Comparison of ENCODE assay signal across 23 cellular contexts in the genomic region with DNA sequence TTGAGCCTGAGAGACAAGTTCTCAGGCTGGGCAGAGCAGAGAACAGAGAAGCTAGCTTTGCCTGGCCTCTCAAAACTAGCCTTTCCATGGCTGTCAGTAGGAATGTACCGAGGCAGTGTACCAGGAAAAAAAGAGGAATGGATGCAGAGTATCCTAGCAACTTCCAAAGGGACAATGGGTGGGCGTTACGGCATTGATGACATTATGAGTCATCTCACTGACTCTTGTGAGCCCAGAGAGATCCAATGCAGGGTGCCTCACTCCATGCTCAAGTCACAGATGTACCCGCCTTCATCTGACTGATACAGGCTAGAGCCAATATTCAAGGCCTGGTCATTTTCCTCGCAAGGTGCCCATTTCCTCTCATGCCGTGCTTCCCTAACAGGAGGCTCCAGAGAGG. TPM values are rescaled to one million over a fixed set of nuclear protein-coding genes. Genes with fewer than 3 reads are reported as not detected.
DNase-seq lines count a peak whose midpoint lies in the region; ATAC-seq, FAIRE-seq and TF ChIP-seq lines count a peak whose summit lies in the region.
"Had no signal": no experiment of that assay in that cellular context is flagged by ENCODE, and none has a peak within 500 bp of the region (broad histone marks: within the 10 kb centered on the region; RNA-seq: fewer than 3 reads in every experiment).

No MANE protein-coding gene starts in this region.

- H3K4me1 ChIP-seq in IMR-90 (ENCODE audit: control insufficient read depth, insufficient read depth, low read length) = no peaks in the 10 kb centered on the region
- no peaks in the 10 kb centered on the region for H3K4me1 ChIP-seq in neural progenitor cell
- H3K4me1 ChIP-seq in CD4-positive, alpha-beta memory T cell (ENCODE audit: insufficient read depth, low read length) = no peaks in the 10 kb centered on the region
- H3K4me1 ChIP-seq in upper lobe of right lung = no peaks in the 10 kb centered on the region
- H3K4me1 ChIP-seq: breast epithelium, stomach, uterus had no signal

- peak; percentile 29; the same call in 1 of the 2 replicates for ATAC-seq in IMR-90 (ENCODE audit: low read depth)
- no peak for ATAC-seq in Right ventricle myocardium inferior
- ATAC-seq in upper lobe of right lung = no peak
- ATAC-seq: activated CD8-positive, alpha-beta T cell treated with anti-CD3 and anti-CD28 coated beads, Interleukin-2, amount 10 ng/mL, durations not matched to agents 7 days and 5 days had no signal

- DNase-seq in DMS53 (lab: John Stamatoyannopoulos, UW) (peak; percentile 91), IMR-90 (peak; percentile 16), bronchial epithelial cell (ENCODE audit: low read depth) (peak; percentile 12), neural progenitor cell (ENCODE audit: low spot score) (no peak), Right ventricle myocardium inferior (ENCODE audit: missing footprints) (no peak), upper lobe of right lung (no peak), G401 (ENCODE audit: low spot score) (no peak)
- DNase-seq in CD4-positive, alpha-beta memory T cell = no peak
- DNase-seq: activated B cell treated with CpG ODN at 0.5 μM for 24 hours; activated CD8-positive, alpha-beta T cell treated with anti-CD3 and anti-CD28 coated beads, Interleukin-2, amount 10 ng/mL, durations not matched to agents 7 days and 5 days; activated naive CD8-positive, alpha-beta T cell treated with anti-CD3 and anti-CD28 coated beads, Interleukin-2, amount 10 ng/mL, durations not matched to agents 7 days and 5 days; NCI-H2029; stomach; uterus had no signal

- H3K56ac ChIP-seq in IMR-90 (ENCODE audit: extremely low read depth, insufficient read depth, low read length) = no peak overlapping the region

- no peaks in the 10 kb centered on the region; the same call in 1 of the 2 replicates for H3K9me1 ChIP-seq in IMR-90 (ENCODE audit: insufficient read depth, low read length)

- no peaks in the 10 kb centered on the region for H3F3A ChIP-seq in neural progenitor cell (ENCODE audit: low read depth)

- no peak overlapping the region for H3K4me2 ChIP-seq in IMR-90 (ENCODE audit: low read depth, low read length)
- H3K4me2 ChIP-seq in neural progenitor cell = no peak overlapping the region

- no peak overlapping the region for H4K5ac ChIP-seq in IMR-90 (ENCODE audit: low read depth, low read length)

- in situ Hi-C loops in IMR-90 (cut with MboI; ENCODE audit: low sequenced_read_pairs) (no loop called here), G401 (cut with HindIII; ENCODE audit: low sequenced_read_pairs) (no loop called here)

- H3K4me3 ChIP-seq in IMR-90 (ENCODE audit: insufficient read depth, low read depth, low read length) (no peak overlapping the region), bronchial epithelial cell (ENCODE audit: low read depth, low read length) (no peak overlapping the region), neural progenitor cell (no peak overlapping the region), upper lobe of right lung (no peak overlapping the region)
- H3K4me3 ChIP-seq in CD4-positive, alpha-beta memory T cell (ENCODE audit: low read length in 2 of 2) = no peak overlapping the region
- H3K4me3 ChIP-seq: breast epithelium, dorsolateral prefrontal cortex, esophagus muscularis mucosa, lung, stomach, uterus had no signal

- FAIRE-seq in bronchial epithelial cell (lab: Jason Lieb, UNC) = no peak

- no peaks in the 10 kb centered on the region for H3K9me3 ChIP-seq in IMR-90 (ENCODE audit: control insufficient read depth, insufficient read depth, low read length)
- no peaks in the 10 kb centered on the region for H3K9me3 ChIP-seq in neural progenitor cell (ENCODE audit: low read depth)
- H3K9me3 ChIP-seq in CD4-positive, alpha-beta memory T cell (ENCODE audit: control insufficient read depth in 1 of 2, low read length in 2 of 2) = no peaks in the 10 kb centered on the region
- no peaks in the 10 kb centered on the region for H3K9me3 ChIP-seq in upper lobe of right lung
- H3K9me3 ChIP-seq: breast epithelium, esophagus muscularis mucosa, stomach, uterus had no signal

- dilution Hi-C loops in IMR-90 (cut with HindIII; ENCODE audit: low sequenced_read_pairs, unreplicated experiment) = no loop called here

- CTCF ChIA-PET in IMR-90 (lab: Yijun Ruan, JAX) = no interaction called here
- CTCF ChIA-PET in CD4-positive, alpha-beta memory T cell (lab: Charles Lee; ENCODE audit: partially characterized antibody) = no interaction called here

- no peak overlapping the region for H2BK5ac ChIP-seq in IMR-90 (ENCODE audit: low read depth, low read length, poor library complexity, severe bottlenecking)

- TF ChIP-seq RAD21 in IMR-90 (IDR thresholded peaks at IDR 0.05; ENCODE audit: low read length) = no peak

- H3K9me3 Mint-ChIP-seq in neural progenitor cell = no peaks in the 10 kb centered on the region
- H3K9me3 Mint-ChIP-seq in CD4-positive, alpha-beta memory T cell = peaks cover 0 to 2% (median 0%) of the 10 kb centered on the region in 8 donors
- H3K9me3 Mint-ChIP-seq: activated naive CD8-positive, alpha-beta T cell treated with anti-CD3 and anti-CD28 coated beads, Interleukin-2, amount 10 ng/mL, durations not matched to agents 7 days and 5 days; activated T-helper 1 cell treated with anti-CD3 and anti-CD28 coated beads, Interleukin-12 subunit alpha, Interleukin-12 subunit beta, Interleukin-2, Interleukin-4 antibody, amounts not matched to agents 30 ng/mL and 10 ng/mL and 1 ng/mL, durations not matched to agents 14 hours and 24 hours and 36 hours had no signal

- intact Hi-C loops in IMR-90 (cut with micrococcal nuclease) (no loop called here), Right ventricle myocardium inferior (cut with DNase I) (no loop called here), upper lobe of right lung (cut with DNase I) (no loop called here)
- intact Hi-C loops in CD4-positive, alpha-beta memory T cell (cut with micrococcal nuclease) = no loop called here

- no peak overlapping the region for H3K4me3 Mint-ChIP-seq in neural progenitor cell
- H3K4me3 Mint-ChIP-seq in CD4-positive, alpha-beta memory T cell = no peak overlapping the region
- H3K4me3 Mint-ChIP-seq: activated B cell treated with CpG ODN at 0.5 μM for 24 hours; activated CD8-positive, alpha-beta T cell treated with anti-CD3 and anti-CD28 coated beads, Interleukin-2, amount 10 ng/mL, durations not matched to agents 7 days and 5 days; activated naive CD8-positive, alpha-beta T cell treated with anti-CD3 and anti-CD28 coated beads, Interleukin-2, amount 10 ng/mL, durations not matched to agents 7 days and 5 days; activated T-helper 1 cell treated with anti-CD3 and anti-CD28 coated beads, Interleukin-12 subunit alpha, Interleukin-12 subunit beta, Interleukin-2, Interleukin-4 antibody, amounts not matched to agents 30 ng/mL and 10 ng/mL and 1 ng/mL, durations not matched to agents 14 hours and 24 hours and 36 hours had no signal

- H3K23ac ChIP-seq in IMR-90 (ENCODE audit: low read depth, low read length) = no peak overlapping the region

- no peaks in the 10 kb centered on the region for H3K79me2 ChIP-seq in neural progenitor cell (ENCODE audit: low read depth)

- no peaks in the 10 kb centered on the region for H3K36me3 ChIP-seq in IMR-90 (ENCODE audit: control insufficient read depth, insufficient read depth, low read length)
- no peaks in the 10 kb centered on the region for H3K36me3 ChIP-seq in bronchial epithelial cell (ENCODE audit: control insufficient read depth, insufficient read depth, low read length)
- no peaks in the 10 kb centered on the region for H3K36me3 ChIP-seq in neural progenitor cell
- no peaks in the 10 kb centered on the region for H3K36me3 ChIP-seq in CD4-positive, alpha-beta memory T cell (ENCODE audit: insufficient read depth, low read length)
- H3K36me3 ChIP-seq in upper lobe of right lung = no peaks in the 10 kb centered on the region
- H3K36me3 ChIP-seq: breast epithelium, esophagus muscularis mucosa, stomach, uterus had no signal

- H3K4me1 Mint-ChIP-seq in neural progenitor cell = peaks cover 18% of the 10 kb centered on the region
- no peaks in the 10 kb centered on the region for H3K4me1 Mint-ChIP-seq in CD4-positive, alpha-beta memory T cell
- H3K4me1 Mint-ChIP-seq: activated B cell treated with CpG ODN at 0.5 μM for 24 hours; activated naive CD8-positive, alpha-beta T cell treated with anti-CD3 and anti-CD28 coated beads, Interleukin-2, amount 10 ng/mL, durations not matched to agents 7 days and 5 days had no signal

- no peak overlapping the region for H3K4ac ChIP-seq in IMR-90 (ENCODE audit: low read depth, low read length)

- POLR2A ChIA-PET in IMR-90 (lab: Charles Lee; ENCODE audit: unreplicated experiment) = no interaction called here
- POLR2A ChIA-PET in CD4-positive, alpha-beta memory T cell (lab: Charles Lee; ENCODE audit: partially characterized antibody) = no interaction called here

- no peak overlapping the region for H2BK120ac ChIP-seq in IMR-90 (ENCODE audit: low read depth, low read length)

- no peaks in the 10 kb centered on the region for H3K79me1 ChIP-seq in IMR-90 (ENCODE audit: low read depth in 1 of 2, low read length in 2 of 2)

- peak overlapping the region; percentile 98 for H3K27ac Mint-ChIP-seq in neural progenitor cell
- H3K27ac Mint-ChIP-seq in CD4-positive, alpha-beta memory T cell = no peak overlapping the region
- H3K27ac Mint-ChIP-seq: activated B cell treated with CpG ODN at 0.5 μM for 24 hours; activated CD8-positive, alpha-beta T cell treated with anti-CD3 and anti-CD28 coated beads, Interleukin-2, amount 10 ng/mL, durations not matched to agents 7 days and 5 days; activated naive CD8-positive, alpha-beta T cell treated with anti-CD3 and anti-CD28 coated beads, Interleukin-2, amount 10 ng/mL, durations not matched to agents 7 days and 5 days; activated T-helper 1 cell treated with anti-CD3 and anti-CD28 coated beads, Interleukin-12 subunit alpha, Interleukin-12 subunit beta, Interleukin-2, Interleukin-4 antibody, amounts not matched to agents 30 ng/mL and 10 ng/mL and 1 ng/mL, durations not matched to agents 14 hours and 24 hours and 36 hours had no signal

- no peak overlapping the region for H3K18ac ChIP-seq in IMR-90 (ENCODE audit: low read depth, low read length)

- H2AK5ac ChIP-seq in IMR-90 (ENCODE audit: low read depth, low read length) = no peak overlapping the region

- no peak overlapping the region for H3K9ac ChIP-seq in IMR-90 (ENCODE audit: low read depth, low read length)
- H3K9ac ChIP-seq in neural progenitor cell = no peak overlapping the region

- H2AK9ac ChIP-seq in IMR-90 (replicated peaks; ENCODE audit: low read depth, low read length, poor library complexity) = no peak overlapping the region

- no peak overlapping the region for H4K8ac ChIP-seq in IMR-90 (ENCODE audit: low read depth in 2 of 2, low read length in 2 of 2)

- TF ChIP-seq CTCF in IMR-90 (conservative IDR thresholded peaks at IDR 0.05; ENCODE audit: low read depth, low read length) = no peak
- no peak for TF ChIP-seq CTCF in bronchial epithelial cell (IDR thresholded peaks at IDR 0.05; ENCODE audit: insufficient read depth, low read length, severe bottlenecking)
- TF ChIP-seq CTCF in neural progenitor cell (IDR thresholded peaks at IDR 0.05) = no peak
- TF ChIP-seq CTCF in upper lobe of right lung (IDR thresholded peaks at IDR 0.05) = no peak

- H4K20me1 ChIP-seq in IMR-90 (ENCODE audit: insufficient read depth, low read length) (no peaks in the 10 kb centered on the region), neural progenitor cell (ENCODE audit: low read depth) (no peaks in the 10 kb centered on the region)

- no peak overlapping the region for H2AFZ ChIP-seq in IMR-90 (replicated peaks; ENCODE audit: low read length, poor library complexity)
- H2AFZ ChIP-seq in neural progenitor cell (replicated peaks) = no peak overlapping the region

- no peak overlapping the region for H3K27ac ChIP-seq in IMR-90 (ENCODE audit: insufficient read depth, low read length)
- no peak overlapping the region for H3K27ac ChIP-seq in neural progenitor cell
- no peak overlapping the region for H3K27ac ChIP-seq in CD4-positive, alpha-beta memory T cell (ENCODE audit: low read depth, low read length)
- no peak overlapping the region for H3K27ac ChIP-seq in upper lobe of right lung
- H3K27ac ChIP-seq: breast epithelium, esophagus muscularis mucosa, stomach, uterus had no signal

- no peak overlapping the region for H4K91ac ChIP-seq in IMR-90 (ENCODE audit: insufficient read depth, low read depth, low read length)

- BruUV-seq in IMR-90 (replicated peaks; lab: Mats Ljungman, UMichigan) = no TSS peak

- no peak overlapping the region for H2BK20ac ChIP-seq in IMR-90 (ENCODE audit: low read depth, low read length)

- H3K27me3 ChIP-seq in IMR-90 (ENCODE audit: control insufficient read depth, insufficient read depth, low read length) (no peaks in the 10 kb centered on the region), bronchial epithelial cell (ENCODE audit: control insufficient read depth, insufficient read depth, low read length) (no peaks in the 10 kb centered on the region), neural progenitor cell (no peaks in the 10 kb centered on the region), upper lobe of right lung (no peaks in the 10 kb centered on the region)
- H3K27me3 ChIP-seq in CD4-positive, alpha-beta memory T cell (ENCODE audit: insufficient read depth, low read length) = no peaks in the 10 kb centered on the region
- H3K27me3 ChIP-seq: breast epithelium, dorsolateral prefrontal cortex, esophagus muscularis mucosa, stomach, uterus had no signal

- WGBS in IMR-90 (ENCODE audit: extremely low coverage in 2 of 2, insufficient read length in 1 of 2), 2 experiments = 80% methylated on average over 5 of the region's 6 CpGs; no CpG with 5 or more reads in 1 of the 2 experiments

- no peak overlapping the region for H2BK15ac ChIP-seq in IMR-90 (ENCODE audit: low read depth, low read length)

- TF ChIP-seq POLR2A in IMR-90 (IDR thresholded peaks at IDR 0.05; ENCODE audit: low read depth, low read length) = no peak

- peaks cover 2% of the 10 kb centered on the region for H3K27me3 Mint-ChIP-seq in neural progenitor cell (ENCODE audit: insufficient read depth, low read depth)
- no peaks in the 10 kb centered on the region for H3K27me3 Mint-ChIP-seq in CD4-positive, alpha-beta memory T cell
- H3K27me3 Mint-ChIP-seq: activated naive CD8-positive, alpha-beta T cell treated with anti-CD3 and anti-CD28 coated beads, Interleukin-2, amount 10 ng/mL, durations not matched to agents 7 days and 5 days had no signal

- no peak overlapping the region for H3K14ac ChIP-seq in IMR-90 (replicated peaks; ENCODE audit: low read depth, low read length)

- no peaks in the 10 kb centered on the region for H3K36me3 Mint-ChIP-seq in neural progenitor cell
- peaks cover 0 to 8% of the 10 kb centered on the region in 2 donors for H3K36me3 Mint-ChIP-seq in CD4-positive, alpha-beta memory T cell
- H3K36me3 Mint-ChIP-seq: activated naive CD8-positive, alpha-beta T cell treated with anti-CD3 and anti-CD28 coated beads, Interleukin-2, amount 10 ng/mL, durations not matched to agents 7 days and 5 days had no signal

RNA-seq across cellular contexts. Expression of a gene that starts 51.4 kb away (rescaled TPM):
- total RNA-seq in IMR-90 (2012; rRNA removed) (not detected in 2 replicates), bronchial epithelial cell (not detected in 2 replicates), neural progenitor cell (ENCODE audit: low replicate concordance) (not detected in 2 replicates), Right ventricle myocardium inferior (not detected), upper lobe of right lung (not detected)
- polyA plus RNA-seq in IMR-90 (2012; rRNA removed) = not detected in 2 replicates
- not detected in 2 replicates for polyA plus RNA-seq in IMR-90 (2012; cell fraction: cytosol; rRNA removed)
- polyA plus RNA-seq in IMR-90 (2012; cell fraction: nucleus; rRNA removed; ENCODE audit: low replicate concordance) = not detected in 2 replicates
- total RNA-seq in CD4-positive, alpha-beta memory T cell = not detected
- polyA plus RNA-seq in CD4-positive, alpha-beta memory T cell = not detected
- not detected in 2 replicates for total RNA-seq in G401 (2014; rRNA removed; shearing (Covaris generic))
- total RNA-seq: activated B cell treated with CpG ODN at 0.5 μM for 24 hours; activated CD8-positive, alpha-beta T cell treated with anti-CD3 and anti-CD28 coated beads, Interleukin-2, amount 10 ng/mL, durations not matched to agents 7 days and 5 days; activated naive CD8-positive, alpha-beta T cell treated with anti-CD3 and anti-CD28 coated beads, Interleukin-2, amount 10 ng/mL, durations not matched to agents 7 days and 5 days; activated T-helper 1 cell treated with anti-CD3 and anti-CD28 coated beads, Interleukin-12 subunit alpha, Interleukin-12 subunit beta, Interleukin-2, Interleukin-4 antibody, amounts not matched to agents 30 ng/mL and 10 ng/mL and 1 ng/mL, durations not matched to agents 14 hours and 24 hours and 36 hours; breast epithelium; dorsolateral prefrontal cortex; esophagus muscularis mucosa; myocyte; OCI-LY7; stomach; T-helper 2 cell treated with Interferon-gamma antibody and Interleukin-4, amounts not matched to agents 100 ng/mL and 5 ng/mL, for 36 hours; uterus had no signal
- polyA plus RNA-seq: BJ had no signal

Comparison
In these comparisons a context has a peak if more than half of its experiments do, and no peak if none do; other contexts are left out.
1. DNase-seq: peak in DMS53 (single experiment), IMR-90 (single experiment) and bronchial epithelial cell (single experiment); none in neural progenitor cell (single experiment), CD4-positive, alpha-beta memory T cell (0 of 5), Right ventricle myocardium inferior (single experiment), upper lobe of right lung (single experiment) and G401 (single experiment).